Comparison of ENCODE assay signal across 19 cellular contexts in the genomic region with DNA sequence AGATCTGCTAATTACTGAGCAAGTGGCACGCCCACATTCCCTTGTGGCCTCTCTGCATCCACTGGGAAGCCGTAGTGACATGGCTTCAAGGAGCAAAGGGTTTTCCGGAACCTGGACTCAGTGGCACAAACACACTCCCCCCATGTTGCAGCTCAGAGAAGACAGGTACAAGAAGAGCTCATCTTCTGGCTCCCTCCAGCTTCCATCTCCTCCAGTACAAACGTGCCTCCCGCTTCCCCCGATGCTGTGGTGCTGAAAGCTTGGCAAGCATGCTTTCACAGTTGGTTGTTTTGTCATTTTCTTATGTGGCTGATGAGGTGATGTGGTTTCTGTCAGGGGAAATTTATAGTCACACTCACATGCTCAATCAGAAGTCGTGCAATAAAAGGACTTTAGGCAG.
"Had no signal": no experiment of that assay in that cellular context is flagged by ENCODE, and none has a peak within 500 bp of the region (broad histone marks: within the 10 kb centered on the region; RNA-seq: fewer than 3 reads in every experiment).

No MANE protein-coding gene starts in this region.

- H3K4me1 Mint-ChIP-seq: mesothelial cell of epicardium had no signal

- H3K4me1 ChIP-seq: esophagus muscularis mucosa, lower lobe of right lung, prostate gland, right lobe of liver had no signal

- ATAC-seq: left cardiac atrium; lower lobe of right lung; right lobe of liver; stimulated activated naive CD8-positive, alpha-beta T cell treated with anti-CD3 and anti-CD28 coated beads, Interleukin-15, Interleukin-2, amounts not matched to agents 100 U/mL and 50 U/mL, for 24 hours had no signal

- FAIRE-seq: colon, TTC549 had no signal

- DNase-seq: activated B cell treated with CpG ODN at 0.5 μM for 24 hours; activated CD4-positive, alpha-beta T cell treated with anti-CD3 and anti-CD28 coated beads, Interleukin-2, amount 10 ng/mL, durations not matched to agents 24 days and 14 days; activated CD8-positive, alpha-beta memory T cell treated with anti-CD3 and anti-CD28 coated beads for 24 hours; activated naive CD4-positive, alpha-beta T cell treated with anti-CD3 and anti-CD28 coated beads for 36 hours; foreskin fibroblast; head of caudate nucleus; left cardiac atrium; lower lobe of right lung; naive B cell; nucleus accumbens; right lobe of liver; stimulated activated CD4-positive, alpha-beta T cell treated with anti-CD3 and anti-CD28 coated beads, Interleukin-12 subunit alpha, Interleukin-12 subunit beta, amount 100 ng/mL, for 4 hours; stimulated activated naive CD8-positive, alpha-beta T cell treated with anti-CD3 and anti-CD28 coated beads, Interleukin-15, Interleukin-2, amounts not matched to agents 100 U/mL and 50 U/mL, for 24 hours had no signal

- H3K27ac Mint-ChIP-seq: activated B cell treated with CpG ODN at 0.5 μM for 24 hours; activated CD4-positive, alpha-beta T cell treated with anti-CD3 and anti-CD28 coated beads, Interleukin-2, amount 10 ng/mL, durations not matched to agents 24 days and 14 days; activated naive CD4-positive, alpha-beta T cell treated with anti-CD3 and anti-CD28 coated beads for 36 hours; mesothelial cell of epicardium had no signal

- H3K9me3 ChIP-seq: esophagus muscularis mucosa, lower lobe of right lung, prostate gland, right lobe of liver, thoracic aorta had no signal

- H3K9me3 Mint-ChIP-seq: activated B cell treated with CpG ODN at 0.5 μM for 24 hours; activated naive CD4-positive, alpha-beta T cell treated with anti-CD3 and anti-CD28 coated beads for 36 hours had no signal

- H3K4me3 ChIP-seq: esophagus muscularis mucosa, lower lobe of right lung, prostate gland, right lobe of liver, thoracic aorta had no signal

- H3K36me3 ChIP-seq: prostate gland, right lobe of liver had no signal

- H3K4me3 Mint-ChIP-seq: activated B cell treated with CpG ODN at 0.5 μM for 24 hours; activated CD4-positive, alpha-beta T cell treated with anti-CD3 and anti-CD28 coated beads, Interleukin-2, amount 10 ng/mL, durations not matched to agents 24 days and 14 days; activated naive CD4-positive, alpha-beta T cell treated with anti-CD3 and anti-CD28 coated beads for 36 hours; mesothelial cell of epicardium had no signal

- H3K27ac ChIP-seq: esophagus muscularis mucosa, lower lobe of right lung, prostate gland, right lobe of liver, thoracic aorta had no signal

- H3K27me3 Mint-ChIP-seq: activated B cell treated with CpG ODN at 0.5 μM for 24 hours; activated CD4-positive, alpha-beta T cell treated with anti-CD3 and anti-CD28 coated beads, Interleukin-2, amount 10 ng/mL, durations not matched to agents 24 days and 14 days; naive B cell had no signal

- H3K27me3 ChIP-seq: esophagus muscularis mucosa, right lobe of liver had no signal
